ENCODE assay signal across 19 cellular contexts in genomic region chr9:80351612-80352011, GRCh38.
"Had no signal": no experiment of that assay in that cellular context is flagged by ENCODE, and none has a peak within 500 bp of the region (broad histone marks: within the 10 kb centered on the region; RNA-seq: fewer than 3 reads in every experiment).

No MANE protein-coding gene starts in this region.

- FAIRE-seq: colon, endothelial cell of umbilical vein, frontal cortex, islet of Langerhans, keratinocyte had no signal

- DNase-seq: dermis blood vessel endothelial cell; dorsolateral prefrontal cortex; effector CD4-positive, alpha-beta T cell; effector memory CD4-positive, alpha-beta T cell; foreskin keratinocyte; heart left ventricle; hippocampal formation; left cardiac atrium; left ventricle myocardium inferior; lower lobe of right lung; mesenchymal stem cell; mucosa of descending colon; naive B cell had no signal

- ATAC-seq: foreskin keratinocyte, gastroesophageal sphincter, heart left ventricle, left cardiac atrium, lower lobe of right lung, mucosa of descending colon had no signal
